9 cellular contexts compared by ENCODE assay signal in genomic region chr10:101831169-101831811, GRCh38. TPM values are rescaled to one million over a fixed set of nuclear protein-coding genes. Genes with fewer than 3 reads are reported as not detected.
DNase-seq lines count a peak whose midpoint lies in the region; ATAC-seq and TF ChIP-seq lines count a peak whose summit lies in the region.
"Had no signal": no experiment of that assay in that cellular context is flagged by ENCODE, and none has a peak within 500 bp of the region (broad histone marks: within the 10 kb centered on the region; RNA-seq: fewer than 3 reads in every experiment).

No MANE protein-coding gene starts in this region.

- no peaks in the 10 kb centered on the region for H3K36me3 Mint-ChIP-seq in CD4-positive, CD25-positive, alpha-beta regulatory T cell
- H3K36me3 Mint-ChIP-seq in neural crest cell (ENCODE audit: low read depth) = peaks cover 4% of the 10 kb centered on the region

- 64 to 72% methylated on average over 9 of the region's 9 CpGs for WGBS in ectodermal cell, 2 experiments

- peak overlapping the region; percentile 88 to 99 (median 96) for H3K4me3 Mint-ChIP-seq in CD4-positive, CD25-positive, alpha-beta regulatory T cell
- peak overlapping the region; percentile 72 for H3K4me3 Mint-ChIP-seq in neural crest cell

- peaks cover 0 to 3% (median 0%) of the 10 kb centered on the region in 7 donors for H3K9me3 Mint-ChIP-seq in CD4-positive, CD25-positive, alpha-beta regulatory T cell
- H3K9me3 Mint-ChIP-seq in neural crest cell = no peaks in the 10 kb centered on the region

- peaks cover 55% of the 10 kb centered on the region for H3K4me1 ChIP-seq in CD4-positive, CD25-positive, alpha-beta regulatory T cell (ENCODE audit: control insufficient read depth, insufficient read depth, low read length, poor library complexity, severe bottlenecking)
- peaks cover 22% of the 10 kb centered on the region for H3K4me1 ChIP-seq in ectodermal cell (ENCODE audit: control insufficient read depth, insufficient read depth, low read length)

- H3K4me3 ChIP-seq in CD4-positive, CD25-positive, alpha-beta regulatory T cell (ENCODE audit: low read depth, low read length) = peak overlapping the region; percentile 61
- peak overlapping the region; percentile 44 for H3K4me3 ChIP-seq in ectodermal cell (ENCODE audit: insufficient read depth, low read depth, low read length)

- peak overlapping the region; percentile 95 for H3K27ac ChIP-seq in CD4-positive, CD25-positive, alpha-beta regulatory T cell (ENCODE audit: insufficient read depth, low read length, poor library complexity, severe bottlenecking)
- H3K27ac ChIP-seq in ectodermal cell (ENCODE audit: insufficient read depth, low read depth, low read length, poor library complexity, severe bottlenecking) = no peak overlapping the region

- ATAC-seq in CD4-positive, CD25-positive, alpha-beta regulatory T cell (ENCODE audit: low read depth in 2 of 2) = no peak
- no peak for ATAC-seq in HG02885 (IDR thresholded peaks at IDR 0.05; ENCODE audit: poor library complexity, unreplicated experiment)

- peaks cover 7% of the 10 kb centered on the region for H3K27me3 Mint-ChIP-seq in CD4-positive, CD25-positive, alpha-beta regulatory T cell
- H3K27me3 Mint-ChIP-seq in neural crest cell (ENCODE audit: low read depth) = no peaks in the 10 kb centered on the region

- H3K36me3 ChIP-seq in CD4-positive, CD25-positive, alpha-beta regulatory T cell (ENCODE audit: control insufficient read depth, insufficient read depth, low read length) = no peaks in the 10 kb centered on the region
- no peaks in the 10 kb centered on the region for H3K36me3 ChIP-seq in ectodermal cell (ENCODE audit: control insufficient read depth, insufficient read depth, low read length)

- no peaks in the 10 kb centered on the region for H3K9me3 ChIP-seq in CD4-positive, CD25-positive, alpha-beta regulatory T cell (ENCODE audit: control insufficient read depth in 2 of 2, low read length in 2 of 2)
- no peaks in the 10 kb centered on the region for H3K9me3 ChIP-seq in ectodermal cell (ENCODE audit: control insufficient read depth, low read length)

- peak overlapping the region; percentile 99 to 100 (median 99) for H3K27ac Mint-ChIP-seq in CD4-positive, CD25-positive, alpha-beta regulatory T cell
- no peak overlapping the region for H3K27ac Mint-ChIP-seq in neural crest cell (ENCODE audit: unreplicated experiment)

- peaks cover 5 to 79% (median 36%) of the 10 kb centered on the region in 4 donors for H3K4me1 Mint-ChIP-seq in CD4-positive, CD25-positive, alpha-beta regulatory T cell
- peaks cover 36% of the 10 kb centered on the region for H3K4me1 Mint-ChIP-seq in neural crest cell

- H3K27me3 ChIP-seq in CD4-positive, CD25-positive, alpha-beta regulatory T cell (ENCODE audit: control insufficient read depth, insufficient read depth, low read length) = no peaks in the 10 kb centered on the region
- H3K27me3 ChIP-seq in ectodermal cell (ENCODE audit: control insufficient read depth, insufficient read depth, low read length, poor library complexity, severe bottlenecking) = no peaks in the 10 kb centered on the region

- TF ChIP-seq CTCF in neural crest cell (conservative IDR thresholded peaks at IDR 0.05) = no peak

- no peak for DNase-seq in CD4-positive, CD25-positive, alpha-beta regulatory T cell
- DNase-seq in NAMALWA (ENCODE audit: low spot score) (peak; percentile 33), neural crest cell (ENCODE audit: low read depth, low spot score) (no peak), amniotic stem cell (lab: John Stamatoyannopoulos, UW) (no peak), SKM-1 (lab: John Stamatoyannopoulos, UW; ENCODE audit: unreplicated experiment) (no peak), putamen (ENCODE audit: low spot score) (no peak)

RNA-seq across cellular contexts. Expression of gene KCNIP2, which starts 12.3 kb away (rescaled TPM):
- total RNA-seq in CD4-positive, CD25-positive, alpha-beta regulatory T cell = 1.6 TPM
- under 1 TPM in 1 of 4 donors, not detected in 3; 0.08 TPM for polyA plus RNA-seq in CD4-positive, CD25-positive, alpha-beta regulatory T cell
- 9.7 TPM for polyA plus RNA-seq in ectodermal cell (2013, experiment 1 of 4)
- polyA plus RNA-seq in ectodermal cell (2013, experiment 2 of 4) = 9.2 TPM
- 7.5 TPM for polyA plus RNA-seq in ectodermal cell (2013, experiment 3 of 4)
- 11.9 TPM for polyA plus RNA-seq in ectodermal cell (2013, experiment 4 of 4)
- 2.2 and 3.9 TPM in 2 replicates for total RNA-seq in neural crest cell

RNA-seq across cellular contexts. Expression of gene OGA, which starts 13.0 kb away (rescaled TPM):
- 442 TPM for total RNA-seq in CD4-positive, CD25-positive, alpha-beta regulatory T cell
- polyA plus RNA-seq in CD4-positive, CD25-positive, alpha-beta regulatory T cell = 10 to 100 TPM; 36.7 to 42.2 (median 41.3) TPM
- polyA plus RNA-seq in ectodermal cell (2013, experiment 1 of 4) = 153 TPM
- 178 TPM for polyA plus RNA-seq in ectodermal cell (2013, experiment 2 of 4)
- 120 TPM for polyA plus RNA-seq in ectodermal cell (2013, experiment 3 of 4)
- polyA plus RNA-seq in ectodermal cell (2013, experiment 4 of 4) = 142 TPM
- total RNA-seq in neural crest cell = 101 and 102 TPM in 2 replicates

RNA-seq across cellular contexts. Expression of gene NPM3, which starts 48.0 kb away (rescaled TPM):
- 7.3 TPM for total RNA-seq in CD4-positive, CD25-positive, alpha-beta regulatory T cell
- 1 to 10 TPM; 3.1 to 4.5 (median 3.1) TPM for polyA plus RNA-seq in CD4-positive, CD25-positive, alpha-beta regulatory T cell
- 71.5 TPM for polyA plus RNA-seq in ectodermal cell (2013, experiment 1 of 4)
- 65.6 TPM for polyA plus RNA-seq in ectodermal cell (2013, experiment 2 of 4)
- polyA plus RNA-seq in ectodermal cell (2013, experiment 3 of 4) = 66.9 TPM
- 78.8 TPM for polyA plus RNA-seq in ectodermal cell (2013, experiment 4 of 4)
- 63.2 and 64.8 TPM in 2 replicates for total RNA-seq in neural crest cell

RNA-seq across cellular contexts. Expression of gene FGF8, which starts 55.4 kb away (rescaled TPM):
- not detected for total RNA-seq in CD4-positive, CD25-positive, alpha-beta regulatory T cell
- polyA plus RNA-seq in CD4-positive, CD25-positive, alpha-beta regulatory T cell = not detected
- 1.3 TPM for polyA plus RNA-seq in ectodermal cell (2013, experiment 1 of 4)
- polyA plus RNA-seq in ectodermal cell (2013, experiment 2 of 4) = 3.4 TPM
- polyA plus RNA-seq in ectodermal cell (2013, experiment 3 of 4) = 4.9 TPM
- 3.7 TPM for polyA plus RNA-seq in ectodermal cell (2013, experiment 4 of 4)
- total RNA-seq in neural crest cell = 0.82 and 0.86 TPM in 2 replicates
- total RNA-seq: T-helper 2 cell treated with Interferon-gamma antibody and Interleukin-4, amounts not matched to agents 100 ng/mL and 5 ng/mL, for 36 hours had no signal
